8 cellular contexts compared by ENCODE assay signal in genomic region chr3:47577583-47578118, GRCh38.
DNase-seq lines count a peak whose midpoint lies in the region; ATAC-seq lines count a peak whose summit lies in the region.

No MANE protein-coding gene starts in this region.

- H3K9me3 ChIP-seq in adipocyte (ENCODE audit: control insufficient read depth, low read length) (no peaks in the 10 kb centered on the region), iPS-20b (ENCODE audit: insufficient read depth, low read depth, low read length) (no peaks in the 10 kb centered on the region)

- no peaks in the 10 kb centered on the region for H3K36me3 ChIP-seq in adipocyte (ENCODE audit: control insufficient read depth, insufficient read depth, low read length, severe bottlenecking)
- H3K36me3 ChIP-seq in iPS-20b (ENCODE audit: insufficient read depth, low read depth, low read length): no peaks in the 10 kb centered on the region

- peak overlapping the region; percentile 61 to 76 for H3K4me3 Mint-ChIP-seq in stimulated activated naive B cell treated with anti-CD40 and anti-IgM and Interleukin-4, amounts not matched to agents 10 μg/mL and 1 μg/mL and 100 μg/mL, for 72 hours

- peaks cover 39 to 56% of the 10 kb centered on the region in 2 donors for H3K27me3 Mint-ChIP-seq in stimulated activated naive B cell treated with anti-CD40 and anti-IgM and Interleukin-4, amounts not matched to agents 10 μg/mL and 1 μg/mL and 100 μg/mL, for 72 hours

- H3K27ac Mint-ChIP-seq in stimulated activated naive B cell treated with anti-CD40 and anti-IgM and Interleukin-4, amounts not matched to agents 10 μg/mL and 1 μg/mL and 100 μg/mL, for 72 hours: no peak overlapping the region

- no peak overlapping the region for H3K27ac ChIP-seq in iPS-20b (ENCODE audit: low read length)

- H3K4me1 ChIP-seq in adipocyte (ENCODE audit: control insufficient read depth, insufficient read depth, low read length) (no peaks in the 10 kb centered on the region), iPS-20b (ENCODE audit: insufficient read depth, low read length) (no peaks in the 10 kb centered on the region)

- DNase-seq in NCI-H2227 (lab: John Stamatoyannopoulos, UW; ENCODE audit: unreplicated experiment) (peak; percentile 22), NCI-H2227 treated with DMSO at 0.1 percent for 48 hours (lab: John Stamatoyannopoulos, UW) (no peak), adipocyte (ENCODE audit: low read depth) (peak; percentile 45), RPMI8226 (no peak), cerebellar cortex (ENCODE audit: low spot score) (no peak)
- no peak for DNase-seq in stimulated activated naive B cell treated with anti-CD40 and anti-IgM and Interleukin-4, amounts not matched to agents 10 μg/mL and 1 μg/mL and 100 μg/mL, for 72 hours

- no peaks in the 10 kb centered on the region for H3K36me3 Mint-ChIP-seq in stimulated activated naive B cell treated with anti-CD40 and anti-IgM and Interleukin-4, amounts not matched to agents 10 μg/mL and 1 μg/mL and 100 μg/mL, for 72 hours

- peak overlapping the region; percentile 21 for H3K4me3 ChIP-seq in adipocyte (ENCODE audit: low read length)
- peak overlapping the region; percentile 47; the same call in 1 of the 2 replicates for H3K4me3 ChIP-seq in iPS-20b (ENCODE audit: low read length)

- H3K9me3 Mint-ChIP-seq in stimulated activated naive B cell treated with anti-CD40 and anti-IgM and Interleukin-4, amounts not matched to agents 10 μg/mL and 1 μg/mL and 100 μg/mL, for 72 hours: no peaks in the 10 kb centered on the region

- H3K9ac ChIP-seq in adipocyte (ENCODE audit: low read length): no peak overlapping the region
- no peak overlapping the region for H3K9ac ChIP-seq in iPS-20b (ENCODE audit: low read depth, low read length)

- no peaks in the 10 kb centered on the region for H3K4me1 Mint-ChIP-seq in stimulated activated naive B cell treated with anti-CD40 and anti-IgM and Interleukin-4, amounts not matched to agents 10 μg/mL and 1 μg/mL and 100 μg/mL, for 72 hours

- H3K27me3 ChIP-seq in adipocyte (replicated peaks; ENCODE audit: control insufficient read depth, insufficient read depth, low read length) (peaks cover 40% of the 10 kb centered on the region), iPS-20b (ENCODE audit: insufficient read depth, low read length) (peaks cover 42% of the 10 kb centered on the region)

- peak in 1 of 2 donors; percentile 26 for ATAC-seq in stimulated activated naive B cell treated with anti-CD40 and anti-IgM and Interleukin-4, amounts not matched to agents 10 μg/mL and 1 μg/mL and 100 μg/mL, for 72 hours (replicated peaks)
- no peak for ATAC-seq in HG03135 (IDR thresholded peaks at IDR 0.05; ENCODE audit: unreplicated experiment)

Comparison
In these comparisons a context has a peak if more than half of its experiments do, and no peak if none do; other contexts are left out.
1. DNase-seq: peak in NCI-H2227 (single experiment) and adipocyte (single experiment); none in NCI-H2227 treated with DMSO at 0.1 percent for 48 hours (single experiment), stimulated activated naive B cell treated with anti-CD40 and anti-IgM and Interleukin-4, amounts not matched to agents 10 μg/mL and 1 μg/mL and 100 μg/mL, for 72 hours (single experiment), RPMI8226 (single experiment) and cerebellar cortex (single experiment).